Comparison of ENCODE assay signal across 8 cellular contexts in the genomic region with DNA sequence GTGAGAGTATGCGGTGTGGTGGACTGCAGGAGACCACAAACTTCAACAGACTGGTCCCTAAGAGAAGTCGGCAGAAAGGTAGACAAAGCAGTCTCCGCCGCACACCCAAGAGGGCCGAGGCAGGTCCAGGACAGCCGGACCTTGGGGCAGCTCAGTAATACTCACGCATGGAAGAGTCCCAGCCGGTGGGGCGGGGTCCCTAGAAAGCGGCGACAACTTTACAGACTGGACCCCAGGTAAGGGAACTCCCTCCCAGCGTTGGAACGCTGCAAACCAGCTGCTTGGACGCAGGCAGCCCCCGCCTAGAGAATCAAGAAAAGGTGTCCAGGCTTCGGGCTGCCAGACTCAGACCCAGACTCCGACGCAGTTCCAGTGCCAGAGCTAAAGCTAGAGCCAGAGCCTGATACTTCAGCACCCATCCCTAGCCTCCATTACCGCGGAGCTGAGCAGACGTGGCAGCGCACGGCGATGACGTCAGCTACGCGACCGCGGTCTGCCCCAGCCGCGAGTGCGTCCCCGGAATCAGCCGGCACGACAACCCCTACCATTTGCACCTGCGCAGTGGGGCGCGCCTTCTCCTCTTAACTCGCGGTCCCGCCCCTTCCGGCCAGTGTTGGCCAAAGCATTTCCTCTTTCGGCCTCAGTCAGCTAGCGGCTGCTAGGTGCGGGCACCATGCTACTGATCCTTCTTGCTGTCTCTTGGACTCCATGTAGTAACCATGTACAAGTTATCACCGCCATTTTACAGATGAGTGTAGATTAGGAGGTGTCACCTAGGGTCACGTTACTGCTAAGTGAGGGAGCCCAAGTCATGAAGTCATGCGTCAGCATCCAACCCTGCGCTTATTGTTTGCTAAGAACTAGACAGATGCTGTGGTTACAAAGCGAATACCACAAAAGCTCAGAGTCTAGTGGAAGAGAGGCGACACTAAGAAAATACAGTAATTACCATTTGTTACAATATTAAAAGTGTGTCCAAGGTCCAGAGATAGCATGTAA. TPM values are rescaled to one million over a fixed set of nuclear protein-coding genes. Genes with fewer than 3 reads are reported as not detected.
A peak's percentile ranks its signal among the peaks of the same experiment; 100 is the strongest.
DNase-seq lines count a peak whose midpoint lies in the region; ATAC-seq and TF ChIP-seq lines count a peak whose summit lies in the region.

A gene with protein sequence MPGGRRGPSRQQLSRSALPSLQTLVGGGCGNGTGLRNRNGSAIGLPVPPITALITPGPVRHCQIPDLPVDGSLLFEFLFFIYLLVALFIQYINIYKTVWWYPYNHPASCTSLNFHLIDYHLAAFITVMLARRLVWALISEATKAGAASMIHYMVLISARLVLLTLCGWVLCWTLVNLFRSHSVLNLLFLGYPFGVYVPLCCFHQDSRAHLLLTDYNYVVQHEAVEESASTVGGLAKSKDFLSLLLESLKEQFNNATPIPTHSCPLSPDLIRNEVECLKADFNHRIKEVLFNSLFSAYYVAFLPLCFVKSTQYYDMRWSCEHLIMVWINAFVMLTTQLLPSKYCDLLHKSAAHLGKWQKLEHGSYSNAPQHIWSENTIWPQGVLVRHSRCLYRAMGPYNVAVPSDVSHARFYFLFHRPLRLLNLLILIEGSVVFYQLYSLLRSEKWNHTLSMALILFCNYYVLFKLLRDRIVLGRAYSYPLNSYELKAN (minus strand): TSS at position 445 of the 999 bp plus-strand sequence. CDS start 1,541 bp downstream, outside the sequence.

- peak; percentile 35 for TF ChIP-seq CTCF in lower lobe of right lung (IDR thresholded peaks at IDR 0.05)

- H3K27ac ChIP-seq in CD8-positive, alpha-beta memory T cell (ENCODE audit: low read depth, low read length): peak within 1 kb of the TSS; percentile 91
- H3K27ac ChIP-seq in lower lobe of right lung: peak within 1 kb of the TSS; percentile 88

- H3K9me3 ChIP-seq in CD8-positive, alpha-beta memory T cell (ENCODE audit: low read length): no peaks in the 10 kb centered on the region
- no peaks in the 10 kb centered on the region for H3K9me3 ChIP-seq in lower lobe of right lung

- H3K36me3 ChIP-seq in CD8-positive, alpha-beta memory T cell (ENCODE audit: insufficient read depth, low read length): peaks cover 16% of the 10 kb centered on the region
- peaks cover 34% of the 10 kb centered on the region for H3K36me3 ChIP-seq in lower lobe of right lung

- POLR2A ChIA-PET in CD8-positive, alpha-beta memory T cell (lab: Charles Lee): interaction anchor here (0.6 to 4.8 kb wide), 9 partner anchors 36 to 887 kb away, joined by 3 to 67 read pairs (median 5); a partner anchor contains a TSS

- peak within 1 kb of the TSS; percentile 80 to 94 (median 89) for H3K4me3 Mint-ChIP-seq in CD8-positive, alpha-beta memory T cell

- intact Hi-C loops in lower lobe of right lung (cut with DNase I): no loop called here

- peaks cover 0 to 41% (median 1%) of the 10 kb centered on the region in 3 donors for H3K36me3 Mint-ChIP-seq in CD8-positive, alpha-beta memory T cell

- peak; percentile 99 for DNase-seq in CD8-positive, alpha-beta memory T cell
- DNase-seq in HS-5 (ENCODE audit: low read depth) (peak; percentile 87), lower lobe of right lung (peak; percentile 100)
- peak; percentile 99 for DNase-seq in NK-92 treated with Interleukin-12 subunit alpha and Interleukin-12 subunit beta, amount 100 ng/mL, for 24 hours (lab: John Stamatoyannopoulos, UW)
- peak; percentile 100 for DNase-seq in activated CD8-positive, alpha-beta memory T cell treated with anti-CD3 and anti-CD28 coated beads for 24 hours
- DNase-seq in effector CD4-positive, alpha-beta T cell: peak; percentile 99
- DNase-seq in stimulated activated CD4-positive, alpha-beta T cell treated with anti-CD3 and anti-CD28 coated beads, TNF-alpha, amount 100 ng/mL, for 24 hours (ENCODE audit: low read depth in 3 of 3): peak; percentile 97 to 99 (median 99)

- peaks cover 31% of the 10 kb centered on the region for H3K4me1 ChIP-seq in CD8-positive, alpha-beta memory T cell (ENCODE audit: insufficient read depth, low read length)
- peaks cover 46% of the 10 kb centered on the region for H3K4me1 ChIP-seq in lower lobe of right lung

- H3K4me3 ChIP-seq in CD8-positive, alpha-beta memory T cell (ENCODE audit: low read length): peak within 1 kb of the TSS; percentile 97
- peak within 1 kb of the TSS; percentile 78 for H3K4me3 ChIP-seq in lower lobe of right lung

- peaks cover 0 to 4% of the 10 kb centered on the region in 2 donors for H3K27me3 Mint-ChIP-seq in CD8-positive, alpha-beta memory T cell

- H3K4me1 Mint-ChIP-seq in CD8-positive, alpha-beta memory T cell: peaks cover 30 to 66% (median 54%) of the 10 kb centered on the region in 3 donors

- peak within 1 kb of the TSS; percentile 95 to 99 (median 98) for H3K27ac Mint-ChIP-seq in CD8-positive, alpha-beta memory T cell

- H3K9me3 Mint-ChIP-seq in CD8-positive, alpha-beta memory T cell: peaks cover 0 to 1% (median 0%) of the 10 kb centered on the region in 5 donors

- H3K27me3 ChIP-seq in CD8-positive, alpha-beta memory T cell (ENCODE audit: insufficient read depth, low read length, poor library complexity, severe bottlenecking): no peaks in the 10 kb centered on the region
- H3K27me3 ChIP-seq in lower lobe of right lung (ENCODE audit: low read depth): no peaks in the 10 kb centered on the region

- ATAC-seq in GM19468 (IDR thresholded peaks at IDR 0.05; ENCODE audit: extremely low read depth, unreplicated experiment): peak; percentile 91
- ATAC-seq in lower lobe of right lung: peak; percentile 98 to 99

- CTCF ChIA-PET in CD8-positive, alpha-beta memory T cell (lab: Charles Lee): interaction anchor here (0.6 to 3.9 kb wide), 7 partner anchors 13 to 228 kb away, joined by 3 to 18 read pairs (median 4); a partner anchor contains a TSS

RNA-seq across cellular contexts. Expression of the gene that starts here (rescaled TPM):
- total RNA-seq in CD8-positive, alpha-beta memory T cell: 10 to 100 TPM; 44.4 to 45.3 TPM
- 22.1 TPM for polyA plus RNA-seq in CD8-positive, alpha-beta memory T cell
- total RNA-seq in lower lobe of right lung: 37.9 TPM

Comparison
In these comparisons a context has a peak if more than half of its experiments do, and no peak if none do; other contexts are left out.
1. Peak in every context shown above with its lines: DNase-seq, ATAC-seq, H3K4me3 ChIP-seq and H3K27ac ChIP-seq.